Comparison of ENCODE assay signal across 23 cellular contexts in the genomic region with DNA sequence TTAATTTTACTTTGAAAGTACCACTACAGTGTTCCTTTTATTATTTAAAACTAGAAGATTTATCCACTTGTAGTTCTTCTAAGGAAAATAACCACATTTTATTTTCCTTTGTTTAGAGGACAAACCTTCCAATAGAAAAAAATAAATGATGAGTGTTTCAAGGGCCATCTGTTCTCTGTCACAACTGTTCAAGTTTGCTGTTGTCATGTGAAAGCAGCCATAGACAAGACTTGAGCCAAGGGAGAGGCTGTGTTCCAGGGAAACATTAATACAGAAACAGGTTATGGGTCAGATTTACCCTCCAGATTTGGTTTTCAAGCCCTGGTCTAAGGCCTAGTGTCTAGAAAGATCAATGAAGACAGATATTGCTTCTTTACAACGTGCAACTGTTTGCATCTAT.
"Had no signal": no experiment of that assay in that cellular context is flagged by ENCODE, and none has a peak within 500 bp of the region (broad histone marks: within the 10 kb centered on the region; RNA-seq: fewer than 3 reads in every experiment).

No MANE protein-coding gene starts in this region.

- ATAC-seq: left lobe of liver; lower lobe of right lung; natural killer cell; sciatic nerve; stimulated activated naive B cell treated with anti-CD40 and anti-IgM and Interleukin-4, amounts not matched to agents 10 μg/mL and 1 μg/mL and 100 μg/mL, for 72 hours; stimulated activated naive CD8-positive, alpha-beta T cell treated with anti-CD3 and anti-CD28 coated beads, Interleukin-15, Interleukin-2, amounts not matched to agents 100 U/mL and 50 U/mL, for 24 hours had no signal

- DNase-seq: heart right ventricle; islet precursor cell; lower lobe of right lung; mammary epithelial cell; mesenchymal stem cell; naive B cell; natural killer cell; nephron progenitor cell; ovary; stimulated activated CD4-positive, alpha-beta T cell treated with anti-CD3 and anti-CD28 coated beads, Interleukin-12 subunit alpha, Interleukin-12 subunit beta, amount 100 ng/mL, for 4 hours; stimulated activated CD4-positive, alpha-beta T cell treated with anti-CD3 and anti-CD28 coated beads, Interleukin-15, amount 100 ng/mL, for 24 hours; stimulated activated CD4-positive, alpha-beta T cell treated with anti-CD3 and anti-CD28 coated beads, Interleukin-2, amount 100 ng/mL, for 24 hours; stimulated activated CD4-positive, alpha-beta T cell treated with anti-CD3 and anti-CD28 coated beads, Interleukin-4, amount 100 ng/mL, for 1 hour; stimulated activated naive B cell treated with anti-CD40 and anti-IgM and Interleukin-4, amounts not matched to agents 10 μg/mL and 1 μg/mL and 100 μg/mL, for 72 hours; stimulated activated naive CD8-positive, alpha-beta T cell treated with anti-CD3 and anti-CD28 coated beads, Interleukin-15, Interleukin-2, amounts not matched to agents 100 U/mL and 50 U/mL, for 24 hours; stomach; testis; thyroid gland; transverse colon; upper lobe of left lung had no signal

- FAIRE-seq: urothelium cell line had no signal
